Comparison of ENCODE assay signal across 1 cellular context in the genomic region with DNA sequence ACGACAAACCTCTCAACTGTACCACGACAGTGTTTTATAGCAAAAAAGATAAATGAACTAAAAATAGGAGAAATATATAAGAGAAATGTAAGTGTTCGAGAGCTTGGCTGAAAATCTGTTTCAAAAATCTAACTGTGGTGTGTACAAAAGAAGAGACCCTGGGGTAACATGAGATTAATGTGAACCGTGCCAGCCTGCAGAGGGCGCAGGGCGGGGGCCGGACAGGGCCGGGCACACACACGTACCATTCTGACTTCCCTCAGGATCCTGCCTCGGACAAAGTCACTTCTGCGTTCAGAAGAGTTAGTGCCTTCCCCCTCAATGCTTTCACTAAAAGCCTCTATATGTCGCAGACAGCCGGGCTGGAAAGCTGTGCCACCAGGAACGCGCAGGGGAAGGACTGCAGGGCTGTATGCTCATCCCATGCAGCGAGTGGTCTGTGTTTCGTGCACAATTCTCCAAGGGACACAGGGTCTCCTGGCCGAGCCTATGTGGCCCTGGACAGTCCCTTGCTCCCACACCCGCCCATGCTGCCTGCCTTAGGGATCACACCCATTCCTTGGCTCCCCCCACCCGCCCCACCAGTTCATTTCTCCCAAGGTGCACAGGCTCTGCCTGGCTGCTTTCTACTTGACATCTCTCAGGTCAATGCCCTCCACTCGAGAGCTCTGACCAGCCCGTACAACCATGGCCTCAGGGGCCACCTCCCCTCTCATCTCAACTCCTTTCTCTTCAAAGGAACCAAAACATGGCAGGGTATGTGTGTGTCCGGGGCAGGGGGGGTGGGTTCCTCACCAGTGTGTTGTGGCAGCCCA.
TF ChIP-seq lines count a peak whose summit lies in the region.

No MANE protein-coding gene starts in this region.

TF ChIP-seq in H1, 55 proteins besides CTCF, POLR2A, EP300 and RAD21:
- TF ChIP-seq, protein P1, sequence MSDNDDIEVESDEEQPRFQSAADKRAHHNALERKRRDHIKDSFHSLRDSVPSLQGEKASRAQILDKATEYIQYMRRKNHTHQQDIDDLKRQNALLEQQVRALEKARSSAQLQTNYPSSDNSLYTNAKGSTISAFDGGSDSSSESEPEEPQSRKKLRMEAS (IDR thresholded peaks at IDR 0.05) = no peak
- no peak for TF ChIP-seq KDM5A (IDR thresholded peaks at IDR 0.05; ENCODE audit: low read length)
- TF ChIP-seq SIX5 (IDR thresholded peaks at IDR 0.05; ENCODE audit: low read depth, low read length) = no peak
- TF ChIP-seq SP2 (IDR thresholded peaks at IDR 0.05; ENCODE audit: low read length) = no peak
- TF ChIP-seq SIRT6 (IDR thresholded peaks at IDR 0.05; ENCODE audit: low read length) = no peak
- no peak for TF ChIP-seq CHD1 (IDR thresholded peaks at IDR 0.05; ENCODE audit: low read depth, low read length)
- TF ChIP-seq SIN3A (conservative IDR thresholded peaks at IDR 0.05 in 1 of 2, IDR thresholded peaks at IDR 0.05 in 1 of 2; ENCODE audit: low read depth in 1 of 2, low read length in 2 of 2) = no peak
- no peak for TF ChIP-seq SUZ12 (IDR thresholded peaks at IDR 0.05; ENCODE audit: low read length)
- no peak for TF ChIP-seq SP4 (IDR thresholded peaks at IDR 0.05; ENCODE audit: low read length)
- no peak for TF ChIP-seq RNF2 (IDR thresholded peaks at IDR 0.05; ENCODE audit: borderline replicate concordance, low read depth, low read length, missing control alignments, poor library complexity, severe bottlenecking)
- TF ChIP-seq FOSL1 (IDR thresholded peaks at IDR 0.05; ENCODE audit: insufficient read depth, low read depth, low read length) = no peak
- no peak for TF ChIP-seq CHD2 (IDR thresholded peaks at IDR 0.05; ENCODE audit: low read length)
